ENCODE assay signal across 1 cellular context in the genomic region with DNA sequence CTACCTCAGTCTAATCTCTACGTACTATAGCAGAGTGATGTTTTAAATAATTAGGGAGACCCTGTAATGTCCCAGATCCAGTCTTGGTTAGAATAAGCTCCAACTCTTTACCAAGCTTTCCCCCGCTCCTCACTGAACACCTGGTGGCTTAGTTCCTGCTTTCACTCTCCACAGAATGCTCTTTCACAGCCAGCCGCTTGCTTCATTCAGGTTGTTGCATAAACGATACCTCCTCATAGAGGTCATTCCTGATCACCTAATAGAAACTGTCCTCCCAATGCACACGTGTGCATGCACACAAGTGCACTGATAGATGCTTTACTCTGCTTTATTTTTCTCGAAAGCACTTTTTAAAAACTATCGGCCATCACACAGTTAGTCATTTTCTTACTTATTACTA.
TF ChIP-seq lines count a peak whose summit lies in the region.

No MANE protein-coding gene starts in this region.

TF ChIP-seq in GM23338, 12 proteins besides CTCF, POLR2A, EP300 and RAD21 (continued from another document):
- TF ChIP-seq, protein P1, sequence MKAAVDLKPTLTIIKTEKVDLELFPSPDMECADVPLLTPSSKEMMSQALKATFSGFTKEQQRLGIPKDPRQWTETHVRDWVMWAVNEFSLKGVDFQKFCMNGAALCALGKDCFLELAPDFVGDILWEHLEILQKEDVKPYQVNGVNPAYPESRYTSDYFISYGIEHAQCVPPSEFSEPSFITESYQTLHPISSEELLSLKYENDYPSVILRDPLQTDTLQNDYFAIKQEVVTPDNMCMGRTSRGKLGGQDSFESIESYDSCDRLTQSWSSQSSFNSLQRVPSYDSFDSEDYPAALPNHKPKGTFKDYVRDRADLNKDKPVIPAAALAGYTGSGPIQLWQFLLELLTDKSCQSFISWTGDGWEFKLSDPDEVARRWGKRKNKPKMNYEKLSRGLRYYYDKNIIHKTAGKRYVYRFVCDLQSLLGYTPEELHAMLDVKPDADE (IDR thresholded peaks at IDR 0.05), result no peak
- TF ChIP-seq EZH2phosphoT487 (IDR thresholded peaks at IDR 0.05; ENCODE audit: unreplicated experiment), result no peak
- TF ChIP-seq, protein P2, sequence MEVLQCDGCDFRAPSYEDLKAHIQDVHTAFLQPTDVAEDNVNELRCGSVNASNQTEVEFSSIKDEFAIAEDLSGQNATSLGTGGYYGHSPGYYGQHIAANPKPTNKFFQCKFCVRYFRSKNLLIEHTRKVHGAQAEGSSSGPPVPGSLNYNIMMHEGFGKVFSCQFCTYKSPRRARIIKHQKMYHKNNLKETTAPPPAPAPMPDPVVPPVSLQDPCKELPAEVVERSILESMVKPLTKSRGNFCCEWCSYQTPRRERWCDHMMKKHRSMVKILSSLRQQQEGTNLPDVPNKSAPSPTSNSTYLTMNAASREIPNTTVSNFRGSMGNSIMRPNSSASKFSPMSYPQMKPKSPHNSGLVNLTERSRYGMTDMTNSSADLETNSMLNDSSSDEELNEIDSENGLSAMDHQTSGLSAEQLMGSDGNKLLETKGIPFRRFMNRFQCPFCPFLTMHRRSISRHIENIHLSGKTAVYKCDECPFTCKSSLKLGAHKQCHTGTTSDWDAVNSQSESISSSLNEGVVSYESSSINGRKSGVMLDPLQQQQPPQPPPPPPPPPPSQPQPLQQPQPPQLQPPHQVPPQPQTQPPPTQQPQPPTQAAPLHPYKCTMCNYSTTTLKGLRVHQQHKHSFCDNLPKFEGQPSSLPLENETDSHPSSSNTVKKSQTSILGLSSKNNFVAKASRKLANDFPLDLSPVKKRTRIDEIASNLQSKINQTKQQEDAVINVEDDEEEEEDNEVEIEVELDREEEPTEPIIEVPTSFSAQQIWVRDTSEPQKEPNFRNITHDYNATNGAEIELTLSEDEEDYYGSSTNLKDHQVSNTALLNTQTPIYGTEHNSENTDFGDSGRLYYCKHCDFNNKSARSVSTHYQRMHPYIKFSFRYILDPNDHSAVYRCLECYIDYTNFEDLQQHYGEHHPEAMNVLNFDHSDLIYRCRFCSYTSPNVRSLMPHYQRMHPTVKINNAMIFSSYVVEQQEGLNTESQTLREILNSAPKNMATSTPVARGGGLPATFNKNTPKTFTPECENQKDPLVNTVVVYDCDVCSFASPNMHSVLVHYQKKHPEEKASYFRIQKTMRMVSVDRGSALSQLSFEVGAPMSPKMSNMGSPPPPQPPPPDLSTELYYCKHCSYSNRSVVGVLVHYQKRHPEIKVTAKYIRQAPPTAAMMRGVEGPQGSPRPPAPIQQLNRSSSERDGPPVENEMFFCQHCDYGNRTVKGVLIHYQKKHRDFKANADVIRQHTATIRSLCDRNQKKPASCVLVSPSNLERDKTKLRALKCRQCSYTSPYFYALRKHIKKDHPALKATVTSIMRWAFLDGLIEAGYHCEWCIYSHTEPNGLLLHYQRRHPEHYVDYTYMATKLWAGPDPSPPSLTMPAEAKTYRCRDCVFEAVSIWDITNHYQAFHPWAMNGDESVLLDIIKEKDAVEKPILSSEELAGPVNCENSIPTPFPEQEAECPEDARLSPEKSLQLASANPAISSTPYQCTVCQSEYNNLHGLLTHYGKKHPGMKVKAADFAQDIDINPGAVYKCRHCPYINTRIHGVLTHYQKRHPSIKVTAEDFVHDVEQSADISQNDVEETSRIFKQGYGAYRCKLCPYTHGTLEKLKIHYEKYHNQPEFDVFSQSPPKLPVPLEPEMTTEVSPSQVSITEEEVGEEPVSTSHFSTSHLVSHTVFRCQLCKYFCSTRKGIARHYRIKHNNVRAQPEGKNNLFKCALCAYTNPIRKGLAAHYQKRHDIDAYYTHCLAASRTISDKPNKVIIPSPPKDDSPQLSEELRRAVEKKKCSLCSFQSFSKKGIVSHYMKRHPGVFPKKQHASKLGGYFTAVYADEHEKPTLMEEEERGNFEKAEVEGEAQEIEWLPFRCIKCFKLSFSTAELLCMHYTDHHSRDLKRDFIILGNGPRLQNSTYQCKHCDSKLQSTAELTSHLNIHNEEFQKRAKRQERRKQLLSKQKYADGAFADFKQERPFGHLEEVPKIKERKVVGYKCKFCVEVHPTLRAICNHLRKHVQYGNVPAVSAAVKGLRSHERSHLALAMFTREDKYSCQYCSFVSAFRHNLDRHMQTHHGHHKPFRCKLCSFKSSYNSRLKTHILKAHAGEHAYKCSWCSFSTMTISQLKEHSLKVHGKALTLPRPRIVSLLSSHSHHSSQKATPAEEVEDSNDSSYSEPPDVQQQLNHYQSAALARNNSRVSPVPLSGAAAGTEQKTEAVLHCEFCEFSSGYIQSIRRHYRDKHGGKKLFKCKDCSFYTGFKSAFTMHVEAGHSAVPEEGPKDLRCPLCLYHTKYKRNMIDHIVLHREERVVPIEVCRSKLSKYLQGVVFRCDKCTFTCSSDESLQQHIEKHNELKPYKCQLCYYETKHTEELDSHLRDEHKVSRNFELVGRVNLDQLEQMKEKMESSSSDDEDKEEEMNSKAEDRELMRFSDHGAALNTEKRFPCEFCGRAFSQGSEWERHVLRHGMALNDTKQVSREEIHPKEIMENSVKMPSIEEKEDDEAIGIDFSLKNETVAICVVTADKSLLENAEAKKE (CRISPR knock-in tag; IDR thresholded peaks at IDR 0.05), result no peak
- no peak for TF ChIP-seq NANOG (IDR thresholded peaks at IDR 0.05; ENCODE audit: borderline replicate concordance)
- TF ChIP-seq, protein P3, sequence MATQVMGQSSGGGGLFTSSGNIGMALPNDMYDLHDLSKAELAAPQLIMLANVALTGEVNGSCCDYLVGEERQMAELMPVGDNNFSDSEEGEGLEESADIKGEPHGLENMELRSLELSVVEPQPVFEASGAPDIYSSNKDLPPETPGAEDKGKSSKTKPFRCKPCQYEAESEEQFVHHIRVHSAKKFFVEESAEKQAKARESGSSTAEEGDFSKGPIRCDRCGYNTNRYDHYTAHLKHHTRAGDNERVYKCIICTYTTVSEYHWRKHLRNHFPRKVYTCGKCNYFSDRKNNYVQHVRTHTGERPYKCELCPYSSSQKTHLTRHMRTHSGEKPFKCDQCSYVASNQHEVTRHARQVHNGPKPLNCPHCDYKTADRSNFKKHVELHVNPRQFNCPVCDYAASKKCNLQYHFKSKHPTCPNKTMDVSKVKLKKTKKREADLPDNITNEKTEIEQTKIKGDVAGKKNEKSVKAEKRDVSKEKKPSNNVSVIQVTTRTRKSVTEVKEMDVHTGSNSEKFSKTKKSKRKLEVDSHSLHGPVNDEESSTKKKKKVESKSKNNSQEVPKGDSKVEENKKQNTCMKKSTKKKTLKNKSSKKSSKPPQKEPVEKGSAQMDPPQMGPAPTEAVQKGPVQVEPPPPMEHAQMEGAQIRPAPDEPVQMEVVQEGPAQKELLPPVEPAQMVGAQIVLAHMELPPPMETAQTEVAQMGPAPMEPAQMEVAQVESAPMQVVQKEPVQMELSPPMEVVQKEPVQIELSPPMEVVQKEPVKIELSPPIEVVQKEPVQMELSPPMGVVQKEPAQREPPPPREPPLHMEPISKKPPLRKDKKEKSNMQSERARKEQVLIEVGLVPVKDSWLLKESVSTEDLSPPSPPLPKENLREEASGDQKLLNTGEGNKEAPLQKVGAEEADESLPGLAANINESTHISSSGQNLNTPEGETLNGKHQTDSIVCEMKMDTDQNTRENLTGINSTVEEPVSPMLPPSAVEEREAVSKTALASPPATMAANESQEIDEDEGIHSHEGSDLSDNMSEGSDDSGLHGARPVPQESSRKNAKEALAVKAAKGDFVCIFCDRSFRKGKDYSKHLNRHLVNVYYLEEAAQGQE (IDR thresholded peaks at IDR 0.05; ENCODE audit: unreplicated experiment), result no peak
- no peak for TF ChIP-seq POLR2AphosphoS5 (IDR thresholded peaks at IDR 0.05; ENCODE audit: low read depth)
- no peak for TF ChIP-seq EZH2 (IDR thresholded peaks at IDR 0.05; ENCODE audit: low read depth, unreplicated experiment)
- TF ChIP-seq JUNB (IDR thresholded peaks at IDR 0.05; ENCODE audit: unreplicated experiment), result no peak
